ENCODE assay signal across 9 cellular contexts in the genomic region with DNA sequence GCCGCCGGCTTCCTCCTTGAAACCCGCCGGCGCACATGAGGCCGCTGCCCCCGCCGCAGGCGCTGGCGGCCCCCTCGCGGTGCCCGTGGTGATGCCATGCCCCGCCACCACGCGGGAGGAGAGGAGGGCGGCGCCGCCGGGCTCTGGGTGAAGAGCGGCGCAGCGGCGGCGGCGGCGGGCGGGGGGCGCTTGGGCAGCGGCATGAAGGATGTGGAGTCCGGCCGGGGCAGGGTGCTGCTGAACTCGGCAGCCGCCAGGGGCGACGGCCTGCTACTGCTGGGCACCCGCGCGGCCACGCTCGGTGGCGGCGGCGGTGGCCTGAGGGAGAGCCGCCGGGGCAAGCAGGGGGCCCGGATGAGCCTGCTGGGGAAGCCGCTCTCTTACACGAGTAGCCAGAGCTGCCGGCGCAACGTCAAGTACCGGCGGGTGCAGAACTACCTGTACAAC. TPM values are rescaled to one million over a fixed set of nuclear protein-coding genes. Genes with fewer than 3 reads are reported as not detected.
A peak's percentile ranks its signal among the peaks of the same experiment; 100 is the strongest.
DNase-seq lines count a peak whose midpoint lies in the region; ATAC-seq, FAIRE-seq and TF ChIP-seq lines count a peak whose summit lies in the region.
"Had no signal": no experiment of that assay in that cellular context is flagged by ENCODE, and none has a peak within 500 bp of the region (broad histone marks: within the 10 kb centered on the region; RNA-seq: fewer than 3 reads in every experiment).

No MANE protein-coding gene starts in this region.

- peak overlapping the region; percentile 91 for H3K4me2 ChIP-seq in A549
- H3K4me2 ChIP-seq in osteoblast (ENCODE audit: insufficient read depth, low read length), result peak overlapping the region; percentile 95

- FAIRE-seq in A549 (lab: Jason Lieb, UNC), result no peak

- no peaks in the 10 kb centered on the region for H3K27me3 ChIP-seq in osteoblast (ENCODE audit: insufficient read depth, low read length)
- peaks cover 0 to 18% of the 10 kb centered on the region in 2 donors for H3K27me3 ChIP-seq in uterus

- H3K4me1 ChIP-seq in A549 (peaks cover 6% of the 10 kb centered on the region; the same call in 1 of the 3 replicates), osteoblast (ENCODE audit: insufficient read depth, low read length) (peaks cover 8% of the 10 kb centered on the region), uterus (peaks cover 0 to 17% of the 10 kb centered on the region in 2 donors)

- no peak for TF ChIP-seq EP300 in A549 (IDR thresholded peaks at IDR 0.05)

- H3K9me3 ChIP-seq in A549 (no peaks in the 10 kb centered on the region), osteoblast (ENCODE audit: low read depth, low read length) (no peaks in the 10 kb centered on the region), uterus (no peaks in the 10 kb centered on the region)

- WGBS in A549 (ENCODE audit: missing lambda C conversion rate), result no CpG with 5 or more reads among the region's 54 CpGs

- CTCF ChIA-PET in A549 (lab: Yijun Ruan, JAX), result interaction anchor here (0.6 to 10.1 kb wide), 8 partner anchors 13 to 517 kb away, joined by 3 to 125 read pairs (median 4); no protein-coding TSS in a partner anchor

- POLR2A ChIA-PET in A549 (lab: Yijun Ruan, JAX), result no interaction called here

- no peak; the same call in 2 of the 3 replicates for TF ChIP-seq CTCF in A549 (IDR thresholded peaks at IDR 0.05)
- no peak for TF ChIP-seq CTCF in fibroblast of villous mesenchyme (IDR thresholded peaks at IDR 0.05; ENCODE audit: insufficient read depth, low read depth, low read length)
- TF ChIP-seq CTCF in osteoblast (IDR thresholded peaks at IDR 0.05; ENCODE audit: extremely low read depth, low read depth, low read length), result no peak
- TF ChIP-seq CTCF in uterus (IDR thresholded peaks at IDR 0.05), result no peak

- DNase-seq in A549 (ENCODE audit: low read depth in 1 of 2, low spot score in 1 of 2), result peak; percentile 22 to 36
- DNase-seq in NOMO-1 treated with DMSO at 0.1 percent for 48 hours (lab: John Stamatoyannopoulos, UW; ENCODE audit: unreplicated experiment), result peak; percentile 49
- DNase-seq in activated T-helper 1 cell treated with Interleukin-2 at 50 U/mL for 16 hours (ENCODE audit: low read depth), result peak; percentile 33
- no peak for DNase-seq in fibroblast of villous mesenchyme (ENCODE audit: low read depth)
- peak; percentile 95 for DNase-seq in osteoblast (ENCODE audit: insufficient read length, low spot score, missing footprints)
- no peak for DNase-seq in uterus

- intact Hi-C loops in uterus (cut with DNase I; ENCODE audit: low total_unique reads), result no loop called here

- H2AFZ ChIP-seq in osteoblast (ENCODE audit: low read length), result peak overlapping the region; percentile 96

- TF ChIP-seq POLR2A in A549 (IDR thresholded peaks at IDR 0.05; ENCODE audit: low read length), result no peak
- TF ChIP-seq POLR2A in uterus (IDR thresholded peaks at IDR 0.05), result no peak

- no peaks in the 10 kb centered on the region for H4K20me1 ChIP-seq in osteoblast (ENCODE audit: insufficient read depth, low read length)

- peak overlapping the region; percentile 72 for H3K4me3 ChIP-seq in A549
- H3K4me3 ChIP-seq in fibroblast of villous mesenchyme (ENCODE audit: low read depth, low read length), result peak overlapping the region; percentile 61
- H3K4me3 ChIP-seq in osteoblast (ENCODE audit: insufficient read depth, low read length), result peak overlapping the region; percentile 82
- peak overlapping the region; percentile 14 for H3K4me3 ChIP-seq in uterus

- H3K79me2 ChIP-seq in osteoblast (ENCODE audit: insufficient read depth, low read length), result peaks cover 35% of the 10 kb centered on the region

- H3K36me3 ChIP-seq in osteoblast (ENCODE audit: insufficient read depth, low read length) (no peaks in the 10 kb centered on the region), uterus (no peaks in the 10 kb centered on the region)

- no peak for TF ChIP-seq RAD21 in A549 (conservative IDR thresholded peaks at IDR 0.05 in 1 of 2, IDR thresholded peaks at IDR 0.05 in 1 of 2)

- H3K27ac ChIP-seq in A549 (peak overlapping the region; percentile 71 to 89), osteoblast (ENCODE audit: low read depth, low read length) (no peak overlapping the region), uterus (no peak overlapping the region)

- peak; percentile 83 to 91 for ATAC-seq in A549
- peak; percentile 26 for ATAC-seq in GM18511 (IDR thresholded peaks at IDR 0.05; ENCODE audit: unreplicated experiment)
- peak; percentile 32 for ATAC-seq in HG03135 (IDR thresholded peaks at IDR 0.05; ENCODE audit: unreplicated experiment)
- ATAC-seq: HCT116 had no signal

TF ChIP-seq in A549, 52 proteins besides CTCF, POLR2A, EP300 and RAD21:
- peak; percentile 16; the same call in 1 of the 3 replicates for TF ChIP-seq SMC3 (IDR thresholded peaks at IDR 0.05)
- TF ChIP-seq ZC3H11A (IDR thresholded peaks at IDR 0.05), result no peak

RNA-seq across cellular contexts. Expression of a gene that starts 0.3 kb away (rescaled TPM):
- polyA plus RNA-seq in A549 (2011; rRNA removed), result 1.2 TPM in 2 replicates
- 0.40 and 0.48 TPM in 2 replicates for polyA plus RNA-seq in A549 (2012; cell fraction: cytosol; rRNA removed)
- 0.41 and 0.61 TPM in 2 replicates for polyA plus RNA-seq in A549 (2012; cell fraction: nucleus; rRNA removed)
- 1.3 to 1.5 TPM (median 1.4 TPM) in 3 replicates for polyA plus RNA-seq in A549 (2017; fragmentation: RNase III; extraction: RNeasy Plus Mini Kit Qiagen cat#74134 plus additional on column Dnase treatment)
- polyA minus RNA-seq in A549 (2011; rRNA and poly(A)+ RNA removed), result 2.7 and 6.5 TPM in 2 replicates
- 0.86 and 0.97 TPM in 2 replicates for total RNA-seq in fibroblast of villous mesenchyme
- total RNA-seq in osteoblast, result 4.0 and 8.5 TPM in 2 replicates
- 1 to 10 TPM in 1 of 4 donors, under 1 TPM in 1, not detected in 2; 0.34 to 2.4 TPM for total RNA-seq in uterus

Comparison
In these comparisons a context has a peak if more than half of its experiments do, and no peak if none do; other contexts are left out.
1. ATAC-seq: peak in every context shown above with its lines; median percentile 87 in A549; 32 in HG03135; 26 in GM18511.
2. DNase-seq: peak in A549 (2 of 2), NOMO-1 treated with DMSO at 0.1 percent for 48 hours (single experiment), activated T-helper 1 cell treated with Interleukin-2 at 50 U/mL for 16 hours (single experiment) and osteoblast (single experiment); none in fibroblast of villous mesenchyme (single experiment) and uterus (0 of 2).
3. H3K27ac ChIP-seq: peak in A549 (2 of 2); none in osteoblast (single experiment) and uterus (0 of 2).
4. H3K4me3 ChIP-seq: peak in every context shown above with its lines; median percentile 82 in osteoblast; 72 in A549; 61 in fibroblast of villous mesenchyme; 14 in uterus.